In the genomic region with DNA sequence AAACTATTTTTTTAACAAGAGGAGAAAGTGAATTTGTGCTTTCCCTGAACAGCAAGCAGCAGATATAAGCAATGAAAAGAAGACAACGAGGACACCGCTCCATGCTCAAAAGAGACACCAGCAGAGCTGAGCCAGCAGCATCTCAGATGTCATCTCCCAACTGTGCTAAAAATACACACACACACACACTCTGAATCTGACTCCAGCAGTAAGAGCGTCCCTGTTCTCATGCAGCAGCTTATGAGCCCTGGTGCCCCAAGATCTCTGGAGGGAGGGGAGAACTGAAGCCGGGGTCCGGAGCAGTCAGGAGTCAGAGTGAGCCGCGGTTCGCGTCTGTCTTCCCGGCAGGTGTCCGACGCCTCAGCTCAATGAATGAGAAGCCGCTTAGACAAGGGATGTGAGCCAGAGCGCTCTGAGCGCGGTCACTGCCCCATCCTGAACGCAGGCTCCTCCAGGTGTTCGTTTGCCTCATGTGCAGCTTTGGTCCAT, we compare ENCODE assay signal across 7 cellular contexts. TPM values are rescaled to one million over a fixed set of nuclear protein-coding genes. Genes with fewer than 3 reads are reported as not detected.
A peak's percentile ranks its signal among the peaks of the same experiment; 100 is the strongest.
DNase-seq lines count a peak whose midpoint lies in the region; ATAC-seq and TF ChIP-seq lines count a peak whose summit lies in the region.

No MANE protein-coding gene starts in this region.

- H3K9me3 Mint-ChIP-seq in progenitor cell of endocrine pancreas (ENCODE audit: low read depth), result no peaks in the 10 kb centered on the region

- 32 to 52% (median 42%) methylated on average over 12 to 18 of the region's 18 CpGs for WGBS in heart left ventricle, 4 donors

- no peak for TF ChIP-seq POLR2A in heart left ventricle (IDR thresholded peaks at IDR 0.05)

- peak overlapping the region; percentile 57 to 68 (median 64) for H3K9ac ChIP-seq in skeletal muscle tissue (ENCODE audit: low read depth in 1 of 3, low read length in 3 of 3)

- intact Hi-C loops in heart left ventricle (cut with DNase I), result loop anchor here in 1 of 10 donors (10.0 kb wide), 1 partner anchor 61 kb away; no protein-coding TSS in a partner anchor

- H3K27ac Mint-ChIP-seq in progenitor cell of endocrine pancreas, result no peak overlapping the region

- H3K9me3 ChIP-seq in heart left ventricle, result no peaks in the 10 kb centered on the region
- H3K9me3 ChIP-seq in skeletal muscle tissue (ENCODE audit: control insufficient read depth in 3 of 3, low read length in 3 of 3), result no peaks in the 10 kb centered on the region

- H3K27me3 ChIP-seq in heart left ventricle (no peaks in the 10 kb centered on the region), skeletal muscle tissue (ENCODE audit: control insufficient read depth in 3 of 3, insufficient read depth in 3 of 3, low read length in 3 of 3) (no peaks in the 10 kb centered on the region), foreskin keratinocyte (no peaks in the 10 kb centered on the region)

- no peaks in the 10 kb centered on the region for H3K27me3 Mint-ChIP-seq in progenitor cell of endocrine pancreas

- peak in 1 of 12 donors; percentile 13 for TF ChIP-seq CTCF in heart left ventricle (IDR thresholded peaks at IDR 0.05)
- TF ChIP-seq CTCF in foreskin keratinocyte (conservative IDR thresholded peaks at IDR 0.05), result no peak
- TF ChIP-seq CTCF in progenitor cell of endocrine pancreas (IDR thresholded peaks at IDR 0.05; ENCODE audit: unreplicated experiment), result no peak

- H3K36me3 ChIP-seq in heart left ventricle, result peaks cover 0 to 7% (median 0%) of the 10 kb centered on the region in 9 donors
- peaks cover 0 to 3% (median 2%) of the 10 kb centered on the region in 3 donors for H3K36me3 ChIP-seq in skeletal muscle tissue (ENCODE audit: control insufficient read depth in 3 of 3, insufficient read depth in 3 of 3, low read length in 3 of 3)

- ATAC-seq in heart left ventricle (peak in 3 of 4 donors; percentile 20 to 36 (median 27)), foreskin keratinocyte (no peak), HG03469 (IDR thresholded peaks at IDR 0.05; ENCODE audit: unreplicated experiment) (no peak)

- peaks cover 14% of the 10 kb centered on the region for H3K36me3 Mint-ChIP-seq in progenitor cell of endocrine pancreas (ENCODE audit: insufficient read depth)

- peaks cover 29% of the 10 kb centered on the region for H3K4me1 Mint-ChIP-seq in progenitor cell of endocrine pancreas (ENCODE audit: low read depth)

- DNase-seq in M059J (ENCODE audit: low read depth), result peak; percentile 16
- peak; percentile 25 for DNase-seq in RPMI7951 (ENCODE audit: low read depth)
- DNase-seq in heart left ventricle, result peak in 2 of 5 donors; percentile 39
- DNase-seq in foreskin keratinocyte, result no peak
- no peak for DNase-seq in progenitor cell of endocrine pancreas (ENCODE audit: low spot score, unreplicated experiment)

- peak overlapping the region in 9 of 12 donors; percentile 23 to 89 (median 83) for H3K27ac ChIP-seq in heart left ventricle
- peak overlapping the region; percentile 90 for H3K27ac ChIP-seq in skeletal muscle tissue (ENCODE audit: low read depth, low read length)
- H3K27ac ChIP-seq in foreskin keratinocyte, result no peak overlapping the region

- H3K4me1 ChIP-seq in heart left ventricle (peaks cover 0 to 79% (median 37%) of the 10 kb centered on the region in 12 donors), skeletal muscle tissue (ENCODE audit: control insufficient read depth in 3 of 3, insufficient read depth in 3 of 3, low read length in 3 of 3) (peaks cover 61 to 83% (median 75%) of the 10 kb centered on the region in 3 donors), foreskin keratinocyte (peaks cover 18% of the 10 kb centered on the region)

- H3K4me3 Mint-ChIP-seq in progenitor cell of endocrine pancreas (ENCODE audit: low read depth), result no peak overlapping the region

- H3K4me3 ChIP-seq in heart left ventricle (no peak overlapping the region), skeletal muscle tissue (ENCODE audit: low read length in 3 of 3) (peak overlapping the region; percentile 35 to 51 (median 38))

RNA-seq across cellular contexts. Expression of a gene that starts 49.2 kb away (rescaled TPM):
- total RNA-seq in M059J (2014; rRNA removed; shearing (Covaris generic)), result 0.84 and 0.94 TPM in 2 replicates
- 23.4 and 23.7 TPM in 2 replicates for total RNA-seq in RPMI7951 (2014; rRNA removed; shearing (Covaris generic))
- total RNA-seq in heart left ventricle (100 to 1,000 TPM; 262 to 589 (median 387) TPM), skeletal muscle tissue (153 TPM), foreskin keratinocyte (26.9 and 27.1 TPM in 2 replicates), progenitor cell of endocrine pancreas (88.2 and 98.8 TPM in 2 replicates)
- polyA plus RNA-seq in heart left ventricle (100 to 1,000 TPM in 1 of 2 donors, 10 to 100 TPM in 1; 95.2 to 139 TPM), foreskin keratinocyte (4.8 and 4.9 TPM in 2 replicates)

Comparison
In these comparisons a context has a peak if more than half of its experiments do, and no peak if none do; other contexts are left out.
1. DNase-seq: peak in M059J (single experiment) and RPMI7951 (single experiment); none in foreskin keratinocyte (0 of 2) and progenitor cell of endocrine pancreas (single experiment).
2. ATAC-seq: peak in heart left ventricle (3 of 4); none in foreskin keratinocyte (single experiment) and HG03469 (single experiment).
3. H3K4me3 ChIP-seq: peak in skeletal muscle tissue (3 of 3); none in heart left ventricle (0 of 12).
4. RNA of a gene that starts 49.2 kb away (total RNA-seq): 262 to 589 TPM in heart left ventricle, 153 TPM in skeletal muscle tissue (single experiment), 88.2 to 98.8 TPM in progenitor cell of endocrine pancreas, 26.9 to 27.1 TPM in foreskin keratinocyte and 23.4 to 23.7 TPM in RPMI7951; 0.84 to 0.94 TPM in M059J; every median in the first group is over 10 times any median in the second.